1 cellular context compared by ENCODE assay signal in the genomic region with DNA sequence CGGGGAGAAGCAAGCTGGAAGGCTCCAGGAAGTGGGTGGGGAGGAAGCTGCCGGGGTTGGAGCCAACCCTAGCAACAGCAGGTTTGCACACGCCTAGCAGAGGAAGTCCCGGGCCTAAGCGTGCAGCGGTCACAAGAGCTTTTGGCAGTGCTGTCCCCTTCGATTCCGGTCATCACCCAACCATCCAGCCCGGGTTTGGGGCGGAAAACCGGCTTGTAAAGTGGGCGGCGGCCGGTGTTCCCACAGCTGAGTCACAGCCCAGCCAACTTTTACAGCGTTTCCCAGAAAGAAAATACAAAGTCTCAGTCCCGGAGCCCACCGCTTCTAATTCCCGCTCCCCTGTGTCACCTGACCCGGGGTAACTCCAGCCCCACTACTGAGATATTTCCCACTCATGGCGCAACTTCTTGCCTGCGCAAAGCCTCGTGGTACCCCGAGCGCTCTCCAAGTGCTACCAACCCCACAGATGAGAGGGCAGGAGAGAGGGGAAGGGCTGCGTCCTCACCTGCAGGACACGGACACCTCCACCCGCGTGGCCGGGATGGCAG.
A peak's percentile ranks its signal among the peaks of the same experiment; 100 is the strongest.
TF ChIP-seq lines count a peak whose summit lies in the region.

No MANE protein-coding gene starts in this region.

TF ChIP-seq in HCT116, 20 proteins besides CTCF, POLR2A, EP300 and RAD21 (continued from another document):
- TF ChIP-seq EGR1 (IDR thresholded peaks at IDR 0.05; ENCODE audit: low read depth) (0 out of 2 replicates have a peak, but pooled peaks have one; percentile 7), TCF7L2 (IDR thresholded peaks at IDR 0.05; ENCODE audit: borderline replicate concordance, extremely low read depth, insufficient read depth, insufficient read length) (peak; percentile 53), SP1 (IDR thresholded peaks at IDR 0.05; ENCODE audit: low read depth) (no peak; the same call in none of the 2 replicates), ZFX (IDR thresholded peaks at IDR 0.05) (0 out of 2 replicates have a peak, but pooled peaks have one; percentile 33), EZH2phosphoT487 (IDR thresholded peaks at IDR 0.05; ENCODE audit: borderline replicate concordance) (no peak), SRF (IDR thresholded peaks at IDR 0.05; ENCODE audit: low read depth) (no peak), CBX3 (IDR thresholded peaks at IDR 0.05; ENCODE audit: low read depth) (no peak), EZH2 (IDR thresholded peaks at IDR 0.05) (no peak)
- TF ChIP-seq, protein P1, sequence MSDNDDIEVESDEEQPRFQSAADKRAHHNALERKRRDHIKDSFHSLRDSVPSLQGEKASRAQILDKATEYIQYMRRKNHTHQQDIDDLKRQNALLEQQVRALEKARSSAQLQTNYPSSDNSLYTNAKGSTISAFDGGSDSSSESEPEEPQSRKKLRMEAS (IDR thresholded peaks at IDR 0.05) = peak; percentile 59; the same call in 1 of the 2 replicates
- TF ChIP-seq, protein P2, sequence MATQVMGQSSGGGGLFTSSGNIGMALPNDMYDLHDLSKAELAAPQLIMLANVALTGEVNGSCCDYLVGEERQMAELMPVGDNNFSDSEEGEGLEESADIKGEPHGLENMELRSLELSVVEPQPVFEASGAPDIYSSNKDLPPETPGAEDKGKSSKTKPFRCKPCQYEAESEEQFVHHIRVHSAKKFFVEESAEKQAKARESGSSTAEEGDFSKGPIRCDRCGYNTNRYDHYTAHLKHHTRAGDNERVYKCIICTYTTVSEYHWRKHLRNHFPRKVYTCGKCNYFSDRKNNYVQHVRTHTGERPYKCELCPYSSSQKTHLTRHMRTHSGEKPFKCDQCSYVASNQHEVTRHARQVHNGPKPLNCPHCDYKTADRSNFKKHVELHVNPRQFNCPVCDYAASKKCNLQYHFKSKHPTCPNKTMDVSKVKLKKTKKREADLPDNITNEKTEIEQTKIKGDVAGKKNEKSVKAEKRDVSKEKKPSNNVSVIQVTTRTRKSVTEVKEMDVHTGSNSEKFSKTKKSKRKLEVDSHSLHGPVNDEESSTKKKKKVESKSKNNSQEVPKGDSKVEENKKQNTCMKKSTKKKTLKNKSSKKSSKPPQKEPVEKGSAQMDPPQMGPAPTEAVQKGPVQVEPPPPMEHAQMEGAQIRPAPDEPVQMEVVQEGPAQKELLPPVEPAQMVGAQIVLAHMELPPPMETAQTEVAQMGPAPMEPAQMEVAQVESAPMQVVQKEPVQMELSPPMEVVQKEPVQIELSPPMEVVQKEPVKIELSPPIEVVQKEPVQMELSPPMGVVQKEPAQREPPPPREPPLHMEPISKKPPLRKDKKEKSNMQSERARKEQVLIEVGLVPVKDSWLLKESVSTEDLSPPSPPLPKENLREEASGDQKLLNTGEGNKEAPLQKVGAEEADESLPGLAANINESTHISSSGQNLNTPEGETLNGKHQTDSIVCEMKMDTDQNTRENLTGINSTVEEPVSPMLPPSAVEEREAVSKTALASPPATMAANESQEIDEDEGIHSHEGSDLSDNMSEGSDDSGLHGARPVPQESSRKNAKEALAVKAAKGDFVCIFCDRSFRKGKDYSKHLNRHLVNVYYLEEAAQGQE (IDR thresholded peaks at IDR 0.05; ENCODE audit: low read depth) = no peak
